1 cellular context compared by ENCODE assay signal in genomic region chr6:138643210-138643609, GRCh38.
TF ChIP-seq lines count a peak whose summit lies in the region.

No MANE protein-coding gene starts in this region.

TF ChIP-seq in HepG2, 621 proteins besides CTCF, POLR2A, EP300 and RAD21 (continued from another document and continues in another):
- no peak for TF ChIP-seq ZNF407 (CRISPR knock-in tag; IDR thresholded peaks at IDR 0.05; ENCODE audit: not compliant biosample characterization)
- TF ChIP-seq FIP1L1 (IDR thresholded peaks at IDR 0.05; ENCODE audit: borderline replicate concordance, insufficient read depth, low read depth, low read length): no peak
- TF ChIP-seq, protein P1, sequence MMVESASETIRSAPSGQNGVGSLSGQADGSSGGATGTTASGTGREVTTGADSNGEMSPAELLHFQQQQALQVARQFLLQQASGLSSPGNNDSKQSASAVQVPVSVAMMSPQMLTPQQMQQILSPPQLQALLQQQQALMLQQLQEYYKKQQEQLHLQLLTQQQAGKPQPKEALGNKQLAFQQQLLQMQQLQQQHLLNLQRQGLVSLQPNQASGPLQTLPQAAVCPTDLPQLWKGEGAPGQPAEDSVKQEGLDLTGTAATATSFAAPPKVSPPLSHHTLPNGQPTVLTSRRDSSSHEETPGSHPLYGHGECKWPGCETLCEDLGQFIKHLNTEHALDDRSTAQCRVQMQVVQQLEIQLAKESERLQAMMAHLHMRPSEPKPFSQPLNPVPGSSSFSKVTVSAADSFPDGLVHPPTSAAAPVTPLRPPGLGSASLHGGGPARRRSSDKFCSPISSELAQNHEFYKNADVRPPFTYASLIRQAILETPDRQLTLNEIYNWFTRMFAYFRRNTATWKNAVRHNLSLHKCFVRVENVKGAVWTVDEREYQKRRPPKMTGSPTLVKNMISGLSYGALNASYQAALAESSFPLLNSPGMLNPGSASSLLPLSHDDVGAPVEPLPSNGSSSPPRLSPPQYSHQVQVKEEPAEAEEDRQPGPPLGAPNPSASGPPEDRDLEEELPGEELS (CRISPR knock-in tag; IDR thresholded peaks at IDR 0.05): no peak
- TF ChIP-seq ZBTB7B (CRISPR knock-in tag; IDR thresholded peaks at IDR 0.05): no peak
- TF ChIP-seq ZNF296 (CRISPR knock-in tag; conservative IDR thresholded peaks at IDR 0.05): no peak
- TF ChIP-seq MIXL1 (CRISPR knock-in tag; IDR thresholded peaks at IDR 0.05): peak; percentile 85
- TF ChIP-seq, protein P2, sequence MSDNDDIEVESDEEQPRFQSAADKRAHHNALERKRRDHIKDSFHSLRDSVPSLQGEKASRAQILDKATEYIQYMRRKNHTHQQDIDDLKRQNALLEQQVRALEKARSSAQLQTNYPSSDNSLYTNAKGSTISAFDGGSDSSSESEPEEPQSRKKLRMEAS (IDR thresholded peaks at IDR 0.05): no peak
- TF ChIP-seq SMYD3 (CRISPR knock-in tag; IDR thresholded peaks at IDR 0.05): no peak
- TF ChIP-seq CEBPG (CRISPR knock-in tag; IDR thresholded peaks at IDR 0.05): peak; percentile 45; the same call in 1 of the 2 replicates
- TF ChIP-seq FOXA3 (CRISPR knock-in tag; IDR thresholded peaks at IDR 0.05): peak; percentile 76
- TF ChIP-seq SAP130 (CRISPR knock-in tag; IDR thresholded peaks at IDR 0.05; ENCODE audit: low read depth): peak; percentile 55; the same call in 1 of the 2 replicates
- TF ChIP-seq HOXA7 (CRISPR knock-in tag; IDR thresholded peaks at IDR 0.05): no peak
- no peak for TF ChIP-seq HMG20B (CRISPR knock-in tag; conservative IDR thresholded peaks at IDR 0.05)
- TF ChIP-seq FOXA1 (IDR thresholded peaks at IDR 0.05): no peak
- TF ChIP-seq FOXA1 (CRISPR knock-in tag; IDR thresholded peaks at IDR 0.05): peak; percentile 60
- no peak for TF ChIP-seq ZFP90 (CRISPR knock-in tag; IDR thresholded peaks at IDR 0.05; ENCODE audit: borderline replicate concordance)
- TF ChIP-seq ZNF530 (CRISPR knock-in tag; IDR thresholded peaks at IDR 0.05; ENCODE audit: low read depth): no peak
- TF ChIP-seq SMARCE1 (IDR thresholded peaks at IDR 0.05; ENCODE audit: borderline replicate concordance): no peak
- TF ChIP-seq, protein P3, sequence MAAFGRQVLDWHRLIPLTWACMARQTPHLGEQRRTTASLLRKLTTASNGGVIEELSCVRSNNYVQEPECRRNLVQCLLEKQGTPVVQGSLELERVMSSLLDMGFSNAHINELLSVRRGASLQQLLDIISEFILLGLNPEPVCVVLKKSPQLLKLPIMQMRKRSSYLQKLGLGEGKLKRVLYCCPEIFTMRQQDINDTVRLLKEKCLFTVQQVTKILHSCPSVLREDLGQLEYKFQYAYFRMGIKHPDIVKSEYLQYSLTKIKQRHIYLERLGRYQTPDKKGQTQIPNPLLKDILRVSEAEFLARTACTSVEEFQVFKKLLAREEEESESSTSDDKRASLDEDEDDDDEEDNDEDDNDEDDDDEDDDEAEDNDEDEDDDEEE (CRISPR knock-in tag; IDR thresholded peaks at IDR 0.05): no peak
- TF ChIP-seq, protein P4, sequence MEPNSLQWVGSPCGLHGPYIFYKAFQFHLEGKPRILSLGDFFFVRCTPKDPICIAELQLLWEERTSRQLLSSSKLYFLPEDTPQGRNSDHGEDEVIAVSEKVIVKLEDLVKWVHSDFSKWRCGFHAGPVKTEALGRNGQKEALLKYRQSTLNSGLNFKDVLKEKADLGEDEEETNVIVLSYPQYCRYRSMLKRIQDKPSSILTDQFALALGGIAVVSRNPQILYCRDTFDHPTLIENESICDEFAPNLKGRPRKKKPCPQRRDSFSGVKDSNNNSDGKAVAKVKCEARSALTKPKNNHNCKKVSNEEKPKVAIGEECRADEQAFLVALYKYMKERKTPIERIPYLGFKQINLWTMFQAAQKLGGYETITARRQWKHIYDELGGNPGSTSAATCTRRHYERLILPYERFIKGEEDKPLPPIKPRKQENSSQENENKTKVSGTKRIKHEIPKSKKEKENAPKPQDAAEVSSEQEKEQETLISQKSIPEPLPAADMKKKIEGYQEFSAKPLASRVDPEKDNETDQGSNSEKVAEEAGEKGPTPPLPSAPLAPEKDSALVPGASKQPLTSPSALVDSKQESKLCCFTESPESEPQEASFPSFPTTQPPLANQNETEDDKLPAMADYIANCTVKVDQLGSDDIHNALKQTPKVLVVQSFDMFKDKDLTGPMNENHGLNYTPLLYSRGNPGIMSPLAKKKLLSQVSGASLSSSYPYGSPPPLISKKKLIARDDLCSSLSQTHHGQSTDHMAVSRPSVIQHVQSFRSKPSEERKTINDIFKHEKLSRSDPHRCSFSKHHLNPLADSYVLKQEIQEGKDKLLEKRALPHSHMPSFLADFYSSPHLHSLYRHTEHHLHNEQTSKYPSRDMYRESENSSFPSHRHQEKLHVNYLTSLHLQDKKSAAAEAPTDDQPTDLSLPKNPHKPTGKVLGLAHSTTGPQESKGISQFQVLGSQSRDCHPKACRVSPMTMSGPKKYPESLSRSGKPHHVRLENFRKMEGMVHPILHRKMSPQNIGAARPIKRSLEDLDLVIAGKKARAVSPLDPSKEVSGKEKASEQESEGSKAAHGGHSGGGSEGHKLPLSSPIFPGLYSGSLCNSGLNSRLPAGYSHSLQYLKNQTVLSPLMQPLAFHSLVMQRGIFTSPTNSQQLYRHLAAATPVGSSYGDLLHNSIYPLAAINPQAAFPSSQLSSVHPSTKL (CRISPR knock-in tag; IDR thresholded peaks at IDR 0.05): peak; percentile 79
- no peak for TF ChIP-seq THYN1 (CRISPR knock-in tag; IDR thresholded peaks at IDR 0.05; ENCODE audit: borderline replicate concordance, low read depth)
- TF ChIP-seq, protein P5, sequence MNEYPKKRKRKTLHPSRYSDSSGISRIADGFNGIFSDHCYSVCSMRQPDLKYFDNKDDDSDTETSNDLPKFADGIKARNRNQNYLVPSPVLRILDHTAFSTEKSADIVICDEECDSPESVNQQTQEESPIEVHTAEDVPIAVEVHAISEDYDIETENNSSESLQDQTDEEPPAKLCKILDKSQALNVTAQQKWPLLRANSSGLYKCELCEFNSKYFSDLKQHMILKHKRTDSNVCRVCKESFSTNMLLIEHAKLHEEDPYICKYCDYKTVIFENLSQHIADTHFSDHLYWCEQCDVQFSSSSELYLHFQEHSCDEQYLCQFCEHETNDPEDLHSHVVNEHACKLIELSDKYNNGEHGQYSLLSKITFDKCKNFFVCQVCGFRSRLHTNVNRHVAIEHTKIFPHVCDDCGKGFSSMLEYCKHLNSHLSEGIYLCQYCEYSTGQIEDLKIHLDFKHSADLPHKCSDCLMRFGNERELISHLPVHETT (CRISPR knock-in tag; conservative IDR thresholded peaks at IDR 0.05): no peak
- no peak for TF ChIP-seq SOX13 (IDR thresholded peaks at IDR 0.05)
- peak in 1 of 2 experiments; percentile 53; a peak in 1 of 4 replicates for TF ChIP-seq SOX13 (CRISPR knock-in tag; conservative IDR thresholded peaks at IDR 0.05 in 1 of 2, IDR thresholded peaks at IDR 0.05 in 1 of 2)
- TF ChIP-seq ZNF580 (CRISPR knock-in tag; IDR thresholded peaks at IDR 0.05; ENCODE audit: borderline replicate concordance, low read depth): no peak
- TF ChIP-seq, protein P6, sequence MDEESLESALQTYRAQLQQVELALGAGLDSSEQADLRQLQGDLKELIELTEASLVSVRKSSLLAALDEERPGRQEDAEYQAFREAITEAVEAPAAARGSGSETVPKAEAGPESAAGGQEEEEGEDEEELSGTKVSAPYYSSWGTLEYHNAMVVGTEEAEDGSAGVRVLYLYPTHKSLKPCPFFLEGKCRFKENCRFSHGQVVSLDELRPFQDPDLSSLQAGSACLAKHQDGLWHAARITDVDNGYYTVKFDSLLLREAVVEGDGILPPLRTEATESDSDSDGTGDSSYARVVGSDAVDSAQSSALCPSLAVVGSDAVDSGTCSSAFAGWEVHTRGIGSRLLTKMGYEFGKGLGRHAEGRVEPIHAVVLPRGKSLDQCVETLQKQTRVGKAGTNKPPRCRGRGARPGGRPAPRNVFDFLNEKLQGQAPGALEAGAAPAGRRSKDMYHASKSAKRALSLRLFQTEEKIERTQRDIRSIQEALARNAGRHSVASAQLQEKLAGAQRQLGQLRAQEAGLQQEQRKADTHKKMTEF (CRISPR knock-in tag; IDR thresholded peaks at IDR 0.05): peak; percentile 36; the same call in 1 of the 2 replicates
- TF ChIP-seq ZC3H13 (CRISPR knock-in tag; IDR thresholded peaks at IDR 0.05): no peak
- TF ChIP-seq STAG1 (CRISPR knock-in tag; IDR thresholded peaks at IDR 0.05): no peak
- TF ChIP-seq, protein P7, sequence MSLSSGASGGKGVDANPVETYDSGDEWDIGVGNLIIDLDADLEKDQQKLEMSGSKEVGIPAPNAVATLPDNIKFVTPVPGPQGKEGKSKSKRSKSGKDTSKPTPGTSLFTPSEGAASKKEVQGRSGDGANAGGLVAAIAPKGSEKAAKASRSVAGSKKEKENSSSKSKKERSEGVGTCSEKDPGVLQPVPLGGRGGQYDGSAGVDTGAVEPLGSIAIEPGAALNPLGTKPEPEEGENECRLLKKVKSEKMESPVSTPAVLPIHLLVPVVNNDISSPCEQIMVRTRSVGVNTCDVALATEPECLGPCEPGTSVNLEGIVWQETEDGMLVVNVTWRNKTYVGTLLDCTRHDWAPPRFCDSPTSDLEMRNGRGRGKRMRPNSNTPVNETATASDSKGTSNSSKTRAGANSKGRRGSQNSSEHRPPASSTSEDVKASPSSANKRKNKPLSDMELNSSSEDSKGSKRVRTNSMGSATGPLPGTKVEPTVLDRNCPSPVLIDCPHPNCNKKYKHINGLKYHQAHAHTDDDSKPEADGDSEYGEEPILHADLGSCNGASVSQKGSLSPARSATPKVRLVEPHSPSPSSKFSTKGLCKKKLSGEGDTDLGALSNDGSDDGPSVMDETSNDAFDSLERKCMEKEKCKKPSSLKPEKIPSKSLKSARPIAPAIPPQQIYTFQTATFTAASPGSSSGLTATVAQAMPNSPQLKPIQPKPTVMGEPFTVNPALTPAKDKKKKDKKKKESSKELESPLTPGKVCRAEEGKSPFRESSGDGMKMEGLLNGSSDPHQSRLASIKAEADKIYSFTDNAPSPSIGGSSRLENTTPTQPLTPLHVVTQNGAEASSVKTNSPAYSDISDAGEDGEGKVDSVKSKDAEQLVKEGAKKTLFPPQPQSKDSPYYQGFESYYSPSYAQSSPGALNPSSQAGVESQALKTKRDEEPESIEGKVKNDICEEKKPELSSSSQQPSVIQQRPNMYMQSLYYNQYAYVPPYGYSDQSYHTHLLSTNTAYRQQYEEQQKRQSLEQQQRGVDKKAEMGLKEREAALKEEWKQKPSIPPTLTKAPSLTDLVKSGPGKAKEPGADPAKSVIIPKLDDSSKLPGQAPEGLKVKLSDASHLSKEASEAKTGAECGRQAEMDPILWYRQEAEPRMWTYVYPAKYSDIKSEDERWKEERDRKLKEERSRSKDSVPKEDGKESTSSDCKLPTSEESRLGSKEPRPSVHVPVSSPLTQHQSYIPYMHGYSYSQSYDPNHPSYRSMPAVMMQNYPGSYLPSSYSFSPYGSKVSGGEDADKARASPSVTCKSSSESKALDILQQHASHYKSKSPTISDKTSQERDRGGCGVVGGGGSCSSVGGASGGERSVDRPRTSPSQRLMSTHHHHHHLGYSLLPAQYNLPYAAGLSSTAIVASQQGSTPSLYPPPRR (CRISPR knock-in tag; IDR thresholded peaks at IDR 0.05; ENCODE audit: borderline replicate concordance): no peak
- TF ChIP-seq CEBPB (IDR thresholded peaks at IDR 0.05; ENCODE audit: borderline replicate concordance, low read depth, low read length): peak; percentile 34; the same call in 1 of the 2 replicates
- no peak for TF ChIP-seq SALL2 (CRISPR knock-in tag; IDR thresholded peaks at IDR 0.05)
- no peak for TF ChIP-seq ZNF331 (CRISPR knock-in tag; IDR thresholded peaks at IDR 0.05)
- no peak for TF ChIP-seq STAT5B (CRISPR knock-in tag; IDR thresholded peaks at IDR 0.05)
- no peak for TF ChIP-seq ZNF121 (CRISPR knock-in tag; IDR thresholded peaks at IDR 0.05)
- no peak for TF ChIP-seq RBM39 (IDR thresholded peaks at IDR 0.05; ENCODE audit: low read depth, low read length, poor library complexity, severe bottlenecking)
- TF ChIP-seq NR2C2 (CRISPR knock-in tag; IDR thresholded peaks at IDR 0.05; ENCODE audit: borderline replicate concordance): peak; percentile 22; the same call in 1 of the 2 replicates
